24 cellular contexts compared by ENCODE assay signal in the genomic region with DNA sequence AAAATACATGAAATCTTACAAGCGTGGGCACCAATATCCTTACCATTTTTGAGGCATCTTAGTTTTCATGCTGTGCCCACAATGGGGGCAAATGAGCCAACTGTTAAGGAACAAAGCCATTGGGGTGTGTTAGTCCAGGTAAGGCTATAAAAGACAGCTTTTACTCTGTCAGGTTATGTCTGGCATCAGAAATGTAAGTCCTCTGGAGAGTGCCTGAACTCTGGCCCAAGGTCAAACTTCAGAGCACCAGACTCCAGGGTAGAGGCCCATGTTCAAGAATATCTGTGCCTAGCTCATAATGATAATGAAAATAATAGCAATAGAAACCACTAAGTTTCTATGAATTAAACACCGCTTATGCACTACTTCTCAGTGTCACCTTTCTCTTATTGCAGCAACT.
DNase-seq lines count a peak whose midpoint lies in the region; ATAC-seq, FAIRE-seq and TF ChIP-seq lines count a peak whose summit lies in the region.
"Had no signal": no experiment of that assay in that cellular context is flagged by ENCODE, and none has a peak within 500 bp of the region (broad histone marks: within the 10 kb centered on the region; RNA-seq: fewer than 3 reads in every experiment).

No MANE protein-coding gene starts in this region.

- in situ Hi-C loops in GM12878 (cut with MboI), result no loop called here

- no peak overlapping the region for H2AFZ ChIP-seq in GM12878 (ENCODE audit: control insufficient read depth, low read depth, low read length)
- H2AFZ ChIP-seq: GM23338 had no signal

- peaks cover 18% of the 10 kb centered on the region for H3K4me1 ChIP-seq in GM12878 (ENCODE audit: control insufficient read depth, insufficient read depth, low read length)
- H3K4me1 ChIP-seq: SJCRH30 had no signal

- H3K27ac ChIP-seq in GM12878 (ENCODE audit: control insufficient read depth, insufficient read depth), result no peak overlapping the region
- H3K27ac ChIP-seq: BLaER1, KMS-11, SJCRH30 had no signal

- RAD21 ChIA-PET in GM12878 (lab: Charles Lee; ENCODE audit: unreplicated experiment), result interaction anchor here (1.0 kb wide), 1 partner anchor 14 kb away, joined by 4 read pairs; no protein-coding TSS in a partner anchor

- H3K27me3 ChIP-seq in GM12878 (replicated peaks in 1 of 2; ENCODE audit: control insufficient read depth in 2 of 2, insufficient read depth in 2 of 2, low read length in 1 of 2), result no peaks in the 10 kb centered on the region
- H3K27me3 ChIP-seq: BLaER1, SJCRH30 had no signal

- no peaks in the 10 kb centered on the region for H4K20me1 ChIP-seq in GM12878 (ENCODE audit: control insufficient read depth, insufficient read depth)
- H4K20me1 ChIP-seq: BLaER1 had no signal

- no peak for DNase-seq in activated CD8-positive, alpha-beta memory T cell treated with anti-CD3 and anti-CD28 coated beads, Interleukin-2, amount 10 ng/mL, durations not matched to agents 7 days and 5 days
- no peak for DNase-seq in activated CD8-positive, alpha-beta memory T cell treated with anti-CD3 and anti-CD28 coated beads, Interleukin-2, amount 50 U/mL, for 4 hours
- DNase-seq in GM12878 (ENCODE audit: low read depth, low spot score), result no peak
- DNase-seq in neural crest cell (ENCODE audit: low read depth, low spot score), result no peak
- DNase-seq in type B pancreatic cell (ENCODE audit: extremely low spot score, unreplicated experiment), result no peak
- DNase-seq in AG08396 (ENCODE audit: low spot score), result no peak
- DNase-seq: DMS153; HFFc6; MM.1S; NCI-H2029; NCI-H446 treated with DMSO at 0.1 percent for 48 hours; NCI-H82; NK-92 treated with Interleukin-12 subunit alpha and Interleukin-12 subunit beta, amount 100 ng/mL, for 24 hours; PC-3; SJCRH30 had no signal

- H3K4me3 ChIP-seq in GM12878, result no peak overlapping the region
- H3K4me3 ChIP-seq: BLaER1, GM23338, HAP-1, SJCRH30 had no signal

- no peaks in the 10 kb centered on the region; the same call in 2 of the 3 replicates for H3K9me3 ChIP-seq in GM12878 (replicated peaks; ENCODE audit: control insufficient read depth, insufficient read depth, low read length)
- H3K9me3 ChIP-seq: BLaER1, HAP-1, SJCRH30 had no signal

- H3K79me2 ChIP-seq in GM12878 (ENCODE audit: control insufficient read depth, insufficient read depth, low read length), result no peaks in the 10 kb centered on the region

- H3K9ac ChIP-seq in GM12878 (ENCODE audit: control insufficient read depth, insufficient read depth, low read length), result no peak overlapping the region
- H3K9ac ChIP-seq: BLaER1, KMS-11 had no signal

- TF ChIP-seq RAD21 in GM12878 (IDR thresholded peaks at IDR 0.05; ENCODE audit: insufficient read depth, low read depth, low read length), result no peak

- no peak for TF ChIP-seq POLR2A in GM12878 (IDR thresholded peaks at IDR 0.05; ENCODE audit: low read depth, low read length)

- FAIRE-seq in GM12878 (lab: Jason Lieb, UNC), result no peak
- FAIRE-seq: G401.6, GM12891 had no signal

- peaks cover 5% of the 10 kb centered on the region for H3K9me3 Mint-ChIP-seq in activated CD8-positive, alpha-beta memory T cell treated with anti-CD3 and anti-CD28 coated beads, Interleukin-2, amount 10 ng/mL, durations not matched to agents 7 days and 5 days (ENCODE audit: low read depth)
- H3K9me3 Mint-ChIP-seq in neural crest cell (peaks cover 9% of the 10 kb centered on the region), type B pancreatic cell (peaks cover 12% of the 10 kb centered on the region)
- H3K9me3 Mint-ChIP-seq: IgD-negative memory B cell had no signal

- H3K36me3 ChIP-seq in GM12878 (ENCODE audit: control insufficient read depth in 2 of 2, insufficient read depth in 2 of 2, low read length in 1 of 2), result no peaks in the 10 kb centered on the region
- H3K36me3 ChIP-seq: BLaER1, HAP-1, SJCRH30 had no signal

- TF ChIP-seq EP300 in GM12878 (IDR thresholded peaks at IDR 0.05; ENCODE audit: borderline replicate concordance in 1 of 2, control insufficient read depth in 1 of 2, low read depth in 2 of 2, low read length in 2 of 2), result no peak

- BruUV-seq in GM12878 (replicated peaks; lab: Mats Ljungman, UMichigan), result no TSS peak

- CTCF ChIA-PET in activated CD8-positive, alpha-beta memory T cell treated with anti-CD3 and anti-CD28 coated beads, Interleukin-2, amount 10 ng/mL, durations not matched to agents 7 days and 5 days (lab: Charles Lee), result no interaction called here
- CTCF ChIA-PET in GM12878 (lab: Yijun Ruan, JAX), result interaction anchor here (1.1 to 1.3 kb wide), 2 partner anchors 15 to 210 kb away, joined by 5 read pairs; no protein-coding TSS in a partner anchor

- intact Hi-C loops in GM12878 (cut with micrococcal nuclease; ENCODE audit: unreplicated experiment), result no loop called here

- peak; percentile 27 for ATAC-seq in activated CD8-positive, alpha-beta memory T cell treated with anti-CD3 and anti-CD28 coated beads, Interleukin-2, amount 10 ng/mL, durations not matched to agents 7 days and 5 days
- ATAC-seq in GM12878, result peak; percentile 13
- ATAC-seq in HG03039 (IDR thresholded peaks at IDR 0.05; ENCODE audit: unreplicated experiment), result no peak
- ATAC-seq: GM23338, PC-3 had no signal

- SMC1A ChIA-PET in GM12878 (lab: Charles Lee; ENCODE audit: uncharacterized antibody, unreplicated experiment), result interaction anchor here (0.7 to 1.3 kb wide), 3 partner anchors 16 to 176 kb away, joined by 3 to 8 read pairs (median 3); no protein-coding TSS in a partner anchor

- H3K27me3 Mint-ChIP-seq in activated CD8-positive, alpha-beta memory T cell treated with anti-CD3 and anti-CD28 coated beads, Interleukin-2, amount 10 ng/mL, durations not matched to agents 7 days and 5 days, result no peaks in the 10 kb centered on the region
- peaks cover 17% of the 10 kb centered on the region for H3K27me3 Mint-ChIP-seq in neural crest cell (ENCODE audit: low read depth)
- H3K27me3 Mint-ChIP-seq in type B pancreatic cell, result peaks cover 29% of the 10 kb centered on the region

- TF ChIP-seq CTCF in GM12878 (IDR thresholded peaks at IDR 0.05 in 2 of 3, conservative IDR thresholded peaks at IDR 0.05 in 1 of 3; ENCODE audit: control insufficient read depth in 2 of 3, extremely low read depth in 1 of 3, insufficient read depth in 1 of 3, low read depth in 3 of 3, low read length in 3 of 3) (no peak), neural crest cell (conservative IDR thresholded peaks at IDR 0.05) (no peak), type B pancreatic cell (conservative IDR thresholded peaks at IDR 0.05) (no peak)

- H3K27ac Mint-ChIP-seq in activated CD8-positive, alpha-beta memory T cell treated with anti-CD3 and anti-CD28 coated beads, Interleukin-2, amount 10 ng/mL, durations not matched to agents 7 days and 5 days, result no peak overlapping the region
- no peak overlapping the region for H3K27ac Mint-ChIP-seq in neural crest cell (ENCODE audit: unreplicated experiment)
- H3K27ac Mint-ChIP-seq in type B pancreatic cell, result peak overlapping the region; percentile 77
- H3K27ac Mint-ChIP-seq: CD4-positive, CD25-positive, alpha-beta regulatory T cell; GM23338; HFFc6 had no signal

- WGBS in GM12878 (ENCODE audit: insufficient coverage, insufficient replicate concordance, low lambda C conversion rate, missing lambda C conversion rate), result 45% methylated on average over 2 of the region's 2 CpGs

- H3K4me1 Mint-ChIP-seq in activated CD8-positive, alpha-beta memory T cell treated with anti-CD3 and anti-CD28 coated beads, Interleukin-2, amount 10 ng/mL, durations not matched to agents 7 days and 5 days, result peaks cover 2% of the 10 kb centered on the region
- peaks cover 30% of the 10 kb centered on the region for H3K4me1 Mint-ChIP-seq in neural crest cell
- peaks cover 21% of the 10 kb centered on the region for H3K4me1 Mint-ChIP-seq in type B pancreatic cell (ENCODE audit: unreplicated experiment)

- POLR2A ChIA-PET in GM12878 (lab: Charles Lee), result no interaction called here

- H3K36me3 Mint-ChIP-seq in activated CD8-positive, alpha-beta memory T cell treated with anti-CD3 and anti-CD28 coated beads, Interleukin-2, amount 10 ng/mL, durations not matched to agents 7 days and 5 days, result peaks cover 4% of the 10 kb centered on the region
- H3K36me3 Mint-ChIP-seq in neural crest cell (ENCODE audit: low read depth) (peaks cover 6% of the 10 kb centered on the region), type B pancreatic cell (no peaks in the 10 kb centered on the region)
- H3K36me3 Mint-ChIP-seq: CD4-positive, CD25-positive, alpha-beta regulatory T cell; IgD-negative memory B cell had no signal

- H3K4me2 ChIP-seq in GM12878 (ENCODE audit: control insufficient read depth, insufficient read depth), result no peak overlapping the region
- H3K4me2 ChIP-seq: BLaER1, GM23338, KMS-11 had no signal

- no peak overlapping the region for H3K4me3 Mint-ChIP-seq in activated CD8-positive, alpha-beta memory T cell treated with anti-CD3 and anti-CD28 coated beads, Interleukin-2, amount 10 ng/mL, durations not matched to agents 7 days and 5 days
- H3K4me3 Mint-ChIP-seq in neural crest cell, result peak overlapping the region; percentile 82
- H3K4me3 Mint-ChIP-seq in type B pancreatic cell, result peak overlapping the region; percentile 73
- H3K4me3 Mint-ChIP-seq: CD4-positive, CD25-positive, alpha-beta regulatory T cell; HFFc6; IgD-negative memory B cell had no signal

TF ChIP-seq in GM12878, 131 proteins besides CTCF, POLR2A, EP300 and RAD21:
- TF ChIP-seq IKZF1 (conservative IDR thresholded peaks at IDR 0.05) (no peak), CHD2 (IDR thresholded peaks at IDR 0.05; ENCODE audit: borderline replicate concordance, low read depth, low read length) (no peak)
